In the genomic region with DNA sequence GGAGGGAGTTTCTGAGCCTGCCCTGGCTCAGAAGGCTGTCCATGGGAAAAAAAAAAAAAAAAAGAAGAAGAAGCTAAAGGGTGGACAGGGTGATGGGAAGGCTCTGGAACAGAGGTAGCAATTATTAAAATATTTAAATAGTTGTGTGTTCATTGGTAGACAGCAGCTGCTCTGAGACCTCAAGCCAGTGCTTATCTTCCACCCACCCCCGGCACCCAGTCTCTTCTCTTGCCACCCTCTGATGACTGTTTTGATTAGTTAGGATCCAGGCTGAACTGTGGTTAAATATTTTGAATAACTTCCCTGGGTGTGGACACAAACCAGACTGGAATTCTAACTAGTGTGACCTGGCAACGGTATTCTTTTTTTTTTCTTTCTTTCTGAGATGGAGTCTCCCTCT, we compare ENCODE assay signal across 3 cellular contexts.
A peak's percentile ranks its signal among the peaks of the same experiment; 100 is the strongest.
TF ChIP-seq lines count a peak whose summit lies in the region.

No MANE protein-coding gene starts in this region.

TF ChIP-seq in A549, 52 proteins besides CTCF, POLR2A, EP300 and RAD21 (continues in another document):
- TF ChIP-seq RCOR1 (IDR thresholded peaks at IDR 0.05; ENCODE audit: low read depth, low read length) (no peak), ZSCAN20 (CRISPR knock-in tag; IDR thresholded peaks at IDR 0.05) (no peak), ZNF302 (CRISPR knock-in tag; IDR thresholded peaks at IDR 0.05) (no peak), JUNB (IDR thresholded peaks at IDR 0.05) (no peak), HEYL (CRISPR knock-in tag; IDR thresholded peaks at IDR 0.05) (no peak), HDAC2 (IDR thresholded peaks at IDR 0.05) (no peak), RFX5 (IDR thresholded peaks at IDR 0.05) (no peak), RNF2 (IDR thresholded peaks at IDR 0.05; ENCODE audit: borderline replicate concordance, low read depth) (no peak), FOSL2 (IDR thresholded peaks at IDR 0.05) (no peak), FOSL2 (CRISPR knock-in tag; IDR thresholded peaks at IDR 0.05) (peak; percentile 28; the same call in 1 of the 2 replicates), SREBF2 (IDR thresholded peaks at IDR 0.05) (no peak), MYC (IDR thresholded peaks at IDR 0.05; ENCODE audit: borderline replicate concordance, low read length) (no peak), CHD2 (IDR thresholded peaks at IDR 0.05; ENCODE audit: low read length, partially characterized antibody) (no peak), KDM5A (IDR thresholded peaks at IDR 0.05) (no peak), CBX8 (IDR thresholded peaks at IDR 0.05) (no peak), GATA3 (IDR thresholded peaks at IDR 0.05; ENCODE audit: borderline replicate concordance) (peak; percentile 56; the same call in 1 of the 2 replicates), BCL3 (IDR thresholded peaks at IDR 0.05) (no peak), NFE2L2 (conservative IDR thresholded peaks at IDR 0.05; ENCODE audit: low read length) (no peak), HES2 (IDR thresholded peaks at IDR 0.05) (no peak), ATOH8 (CRISPR knock-in tag; IDR thresholded peaks at IDR 0.05; ENCODE audit: low read depth) (no peak)
- TF ChIP-seq, protein P1, sequence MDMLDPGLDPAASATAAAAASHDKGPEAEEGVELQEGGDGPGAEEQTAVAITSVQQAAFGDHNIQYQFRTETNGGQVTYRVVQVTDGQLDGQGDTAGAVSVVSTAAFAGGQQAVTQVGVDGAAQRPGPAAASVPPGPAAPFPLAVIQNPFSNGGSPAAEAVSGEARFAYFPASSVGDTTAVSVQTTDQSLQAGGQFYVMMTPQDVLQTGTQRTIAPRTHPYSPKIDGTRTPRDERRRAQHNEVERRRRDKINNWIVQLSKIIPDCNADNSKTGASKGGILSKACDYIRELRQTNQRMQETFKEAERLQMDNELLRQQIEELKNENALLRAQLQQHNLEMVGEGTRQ (IDR thresholded peaks at IDR 0.05), result no peak
- TF ChIP-seq, protein P2, sequence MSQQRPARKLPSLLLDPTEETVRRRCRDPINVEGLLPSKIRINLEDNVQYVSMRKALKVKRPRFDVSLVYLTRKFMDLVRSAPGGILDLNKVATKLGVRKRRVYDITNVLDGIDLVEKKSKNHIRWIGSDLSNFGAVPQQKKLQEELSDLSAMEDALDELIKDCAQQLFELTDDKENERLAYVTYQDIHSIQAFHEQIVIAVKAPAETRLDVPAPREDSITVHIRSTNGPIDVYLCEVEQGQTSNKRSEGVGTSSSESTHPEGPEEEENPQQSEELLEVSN (IDR thresholded peaks at IDR 0.05; ENCODE audit: borderline replicate concordance, low read depth), result no peak
- TF ChIP-seq, protein P3, sequence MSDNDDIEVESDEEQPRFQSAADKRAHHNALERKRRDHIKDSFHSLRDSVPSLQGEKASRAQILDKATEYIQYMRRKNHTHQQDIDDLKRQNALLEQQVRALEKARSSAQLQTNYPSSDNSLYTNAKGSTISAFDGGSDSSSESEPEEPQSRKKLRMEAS (IDR thresholded peaks at IDR 0.05), result peak; percentile 41; the same call in 1 of the 2 replicates

TF ChIP-seq in Ishikawa, 13 proteins besides CTCF, POLR2A, EP300 and RAD21:
- TF ChIP-seq CEBPB (IDR thresholded peaks at IDR 0.05) (no peak), EGR1 (IDR thresholded peaks at IDR 0.05) (no peak), YY1 (IDR thresholded peaks at IDR 0.05; ENCODE audit: low read depth) (no peak), TCF12 (IDR thresholded peaks at IDR 0.05; ENCODE audit: low read depth) (no peak), FOXM1 (IDR thresholded peaks at IDR 0.05; ENCODE audit: borderline replicate concordance, low read depth) (no peak; the same call in 1 of the 2 replicates), TEAD4 (IDR thresholded peaks at IDR 0.05) (peak; percentile 96), NFIC (IDR thresholded peaks at IDR 0.05) (peak; percentile 47), TAF1 (IDR thresholded peaks at IDR 0.05; ENCODE audit: low read depth) (no peak; the same call in 1 of the 2 replicates), CREB1 (IDR thresholded peaks at IDR 0.05; ENCODE audit: low read depth) (no peak)
- TF ChIP-seq, protein P4, sequence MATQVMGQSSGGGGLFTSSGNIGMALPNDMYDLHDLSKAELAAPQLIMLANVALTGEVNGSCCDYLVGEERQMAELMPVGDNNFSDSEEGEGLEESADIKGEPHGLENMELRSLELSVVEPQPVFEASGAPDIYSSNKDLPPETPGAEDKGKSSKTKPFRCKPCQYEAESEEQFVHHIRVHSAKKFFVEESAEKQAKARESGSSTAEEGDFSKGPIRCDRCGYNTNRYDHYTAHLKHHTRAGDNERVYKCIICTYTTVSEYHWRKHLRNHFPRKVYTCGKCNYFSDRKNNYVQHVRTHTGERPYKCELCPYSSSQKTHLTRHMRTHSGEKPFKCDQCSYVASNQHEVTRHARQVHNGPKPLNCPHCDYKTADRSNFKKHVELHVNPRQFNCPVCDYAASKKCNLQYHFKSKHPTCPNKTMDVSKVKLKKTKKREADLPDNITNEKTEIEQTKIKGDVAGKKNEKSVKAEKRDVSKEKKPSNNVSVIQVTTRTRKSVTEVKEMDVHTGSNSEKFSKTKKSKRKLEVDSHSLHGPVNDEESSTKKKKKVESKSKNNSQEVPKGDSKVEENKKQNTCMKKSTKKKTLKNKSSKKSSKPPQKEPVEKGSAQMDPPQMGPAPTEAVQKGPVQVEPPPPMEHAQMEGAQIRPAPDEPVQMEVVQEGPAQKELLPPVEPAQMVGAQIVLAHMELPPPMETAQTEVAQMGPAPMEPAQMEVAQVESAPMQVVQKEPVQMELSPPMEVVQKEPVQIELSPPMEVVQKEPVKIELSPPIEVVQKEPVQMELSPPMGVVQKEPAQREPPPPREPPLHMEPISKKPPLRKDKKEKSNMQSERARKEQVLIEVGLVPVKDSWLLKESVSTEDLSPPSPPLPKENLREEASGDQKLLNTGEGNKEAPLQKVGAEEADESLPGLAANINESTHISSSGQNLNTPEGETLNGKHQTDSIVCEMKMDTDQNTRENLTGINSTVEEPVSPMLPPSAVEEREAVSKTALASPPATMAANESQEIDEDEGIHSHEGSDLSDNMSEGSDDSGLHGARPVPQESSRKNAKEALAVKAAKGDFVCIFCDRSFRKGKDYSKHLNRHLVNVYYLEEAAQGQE (IDR thresholded peaks at IDR 0.05; ENCODE audit: low read depth), result no peak
- TF ChIP-seq, protein P3 (IDR thresholded peaks at IDR 0.05), result no peak

TF ChIP-seq in HepG2, 621 proteins besides CTCF, POLR2A, EP300 and RAD21:
- TF ChIP-seq, protein P5, sequence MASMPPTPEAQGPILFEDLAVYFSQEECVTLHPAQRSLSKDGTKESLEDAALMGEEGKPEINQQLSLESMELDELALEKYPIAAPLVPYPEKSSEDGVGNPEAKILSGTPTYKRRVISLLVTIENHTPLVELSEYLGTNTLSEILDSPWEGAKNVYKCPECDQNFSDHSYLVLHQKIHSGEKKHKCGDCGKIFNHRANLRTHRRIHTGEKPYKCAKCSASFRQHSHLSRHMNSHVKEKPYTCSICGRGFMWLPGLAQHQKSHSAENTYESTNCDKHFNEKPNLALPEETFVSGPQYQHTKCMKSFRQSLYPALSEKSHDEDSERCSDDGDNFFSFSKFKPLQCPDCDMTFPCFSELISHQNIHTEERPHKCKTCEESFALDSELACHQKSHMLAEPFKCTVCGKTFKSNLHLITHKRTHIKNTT (CRISPR knock-in tag; IDR thresholded peaks at IDR 0.05), result no peak
- TF ChIP-seq FOXA3 (CRISPR knock-in tag; IDR thresholded peaks at IDR 0.05), result no peak
- TF ChIP-seq AGO2 (optimal IDR thresholded peaks at IDR 0.05; ENCODE audit: low read depth, low read length), result no peak
- no peak for TF ChIP-seq NR3C1 (CRISPR knock-in tag; IDR thresholded peaks at IDR 0.05)
- TF ChIP-seq ZNF362 (CRISPR knock-in tag; IDR thresholded peaks at IDR 0.05; ENCODE audit: borderline replicate concordance), result 0 out of 2 replicates have a peak, but pooled peaks have one; percentile 16
- no peak for TF ChIP-seq CEBPB (IDR thresholded peaks at IDR 0.05; ENCODE audit: borderline replicate concordance, low read depth, low read length)
